ENCODE assay signal across 19 cellular contexts in genomic region chr11:70334351-70334995, GRCh38.
A peak's percentile ranks its signal among the peaks of the same experiment; 100 is the strongest.
DNase-seq lines count a peak whose midpoint lies in the region; ATAC-seq, FAIRE-seq and TF ChIP-seq lines count a peak whose summit lies in the region.
"Had no signal": no experiment of that assay in that cellular context is flagged by ENCODE, and none has a peak within 500 bp of the region (broad histone marks: within the 10 kb centered on the region; RNA-seq: fewer than 3 reads in every experiment).

No MANE protein-coding gene starts in this region.

- peaks cover 12% of the 10 kb centered on the region for H3F3A ChIP-seq in smooth muscle cell (ENCODE audit: low read depth)

- H3K23ac ChIP-seq in H1 (ENCODE audit: insufficient read length): no peak overlapping the region

- H4K91ac ChIP-seq in H1 (replicated peaks; ENCODE audit: insufficient read length, low read length): no peak overlapping the region

- no peaks in the 10 kb centered on the region for H3K79me1 ChIP-seq in H1 (ENCODE audit: low read depth, low read length)

- no peak overlapping the region for H4K8ac ChIP-seq in H1 (ENCODE audit: extremely low read depth, insufficient read depth, low read length)

- no peak for FAIRE-seq in H1 (lab: Jason Lieb, UNC)
- FAIRE-seq: D721Med, G401.6, GM12891, HepG2 had no signal

- no peak overlapping the region for H3K4ac ChIP-seq in H1 (replicated peaks; ENCODE audit: insufficient read length, low read depth, low read length)

- H4K20me1 ChIP-seq in H1 (replicated peaks in 1 of 2; ENCODE audit: control insufficient read depth in 1 of 2, insufficient read depth in 2 of 2, low read length in 2 of 2): peaks cover 2 to 11% of the 10 kb centered on the region in 2 experiments
- H4K20me1 ChIP-seq in smooth muscle cell (ENCODE audit: low read depth): peaks cover 27% of the 10 kb centered on the region

- no peak overlapping the region for H2AK5ac ChIP-seq in H1 (ENCODE audit: low read depth, low read length)

- H3K27ac ChIP-seq in angular gyrus (ENCODE audit: low read depth, low read length) (peak overlapping the region; percentile 63), H1 (ENCODE audit: low read depth, low read length) (no peak overlapping the region), smooth muscle cell (ENCODE audit: low read depth) (peak overlapping the region; percentile 80)

- WGBS in H1 (ENCODE audit: extremely low coverage in 1 of 2, insufficient coverage in 1 of 2, insufficient read length in 1 of 2, insufficient replicate concordance in 2 of 2, low coverage in 1 of 2, low lambda C conversion rate in 2 of 2, missing lambda C conversion rate in 1 of 2), 2 experiments: 90% methylated on average over 16 of the region's 16 CpGs; no CpG with 5 or more reads in 1 of the 2 experiments
- 95% methylated on average over 16 of the region's 16 CpGs for WGBS in smooth muscle cell (ENCODE audit: low lambda C conversion rate)

- H4K5ac ChIP-seq in H1 (ENCODE audit: insufficient read length, low read depth, low read length): no peak overlapping the region

- TF ChIP-seq RAD21 in H1 (IDR thresholded peaks at IDR 0.05 in 1 of 2, conservative IDR thresholded peaks at IDR 0.05 in 1 of 2; ENCODE audit: low read depth in 2 of 2, low read length in 2 of 2): no peak

- H2BK12ac ChIP-seq in H1 (ENCODE audit: low read depth, low read length): no peak overlapping the region

- H3K27me3 ChIP-seq in H1 (replicated peaks in 1 of 4; ENCODE audit: control insufficient read depth in 3 of 4, extremely low read depth in 1 of 4, insufficient read depth in 3 of 4, low read length in 3 of 4): no peaks in the 10 kb centered on the region
- no peaks in the 10 kb centered on the region for H3K27me3 ChIP-seq in smooth muscle cell (ENCODE audit: low read depth)

- H3K18ac ChIP-seq in H1 (ENCODE audit: extremely low read depth, low read length): no peak overlapping the region

- H3K4me1 ChIP-seq in H1 (replicated peaks in 1 of 4; ENCODE audit: control insufficient read depth in 3 of 4, insufficient read depth in 4 of 4, low read length in 3 of 4): no peaks in the 10 kb centered on the region
- H3K4me1 ChIP-seq in smooth muscle cell (ENCODE audit: low read depth): no peaks in the 10 kb centered on the region

- POLR2A ChIA-PET in H1 (lab: Charles Lee; ENCODE audit: partially characterized antibody): interaction anchor here (0.9 kb wide), 1 partner anchor 12 kb away, joined by 3 read pairs; no protein-coding TSS in a partner anchor

- no peak overlapping the region for H2BK120ac ChIP-seq in H1 (replicated peaks; ENCODE audit: low read depth, low read length)

- CTCF ChIA-PET in H1 (lab: Charles Lee; ENCODE audit: partially characterized antibody): no interaction called here

- H3K79me2 ChIP-seq in H1 (ENCODE audit: control insufficient read depth in 1 of 2, insufficient read depth in 2 of 2, low read length in 2 of 2) (no peaks in the 10 kb centered on the region), smooth muscle cell (ENCODE audit: low read depth) (no peaks in the 10 kb centered on the region)

- TF ChIP-seq EP300 in H1 (IDR thresholded peaks at IDR 0.05; ENCODE audit: borderline replicate concordance in 1 of 2, low read depth in 2 of 2, low read length in 2 of 2): no peak

- ATAC-seq in left ventricle myocardium superior: no peak
- ATAC-seq: HepG2 had no signal

- no peak for TF ChIP-seq POLR2A in H1 (IDR thresholded peaks at IDR 0.05; ENCODE audit: control extremely low read depth in 1 of 2, low read depth in 2 of 2, low read length in 2 of 2)

- H3K9ac ChIP-seq in H1 (replicated peaks in 1 of 4; ENCODE audit: extremely low read depth in 1 of 4, low read depth in 3 of 4, low read length in 3 of 4): no peak overlapping the region
- no peak overlapping the region for H3K9ac ChIP-seq in smooth muscle cell (ENCODE audit: low read depth)

- no peaks in the 10 kb centered on the region for H3K9me3 ChIP-seq in H1 (ENCODE audit: insufficient read depth in 2 of 2, low read depth in 1 of 2, low read length in 1 of 2)
- no peaks in the 10 kb centered on the region for H3K9me3 ChIP-seq in smooth muscle cell (replicated peaks; ENCODE audit: low read depth)

- H2AFZ ChIP-seq in H1 (ENCODE audit: low read length) (no peak overlapping the region), smooth muscle cell (ENCODE audit: low read depth) (no peak overlapping the region)

- 0 out of 2 replicates have a peak overlapping the region, but pooled peaks have one; percentile 27 for H2BK5ac ChIP-seq in H1 (ENCODE audit: low read depth, low read length)

- no peak overlapping the region for H2BK20ac ChIP-seq in H1 (ENCODE audit: low read length)

- no peaks in the 10 kb centered on the region for H3K23me2 ChIP-seq in H1 (ENCODE audit: low read depth, low read length)

- no peak overlapping the region for H3K4me3 ChIP-seq in H1 (ENCODE audit: extremely low read depth in 1 of 4, insufficient read depth in 2 of 4, low read depth in 3 of 4, low read length in 4 of 4)
- no peak overlapping the region for H3K4me3 ChIP-seq in smooth muscle cell

- no peak overlapping the region for H3K14ac ChIP-seq in H1 (ENCODE audit: insufficient read length)

- TF ChIP-seq CTCF in H1 (IDR thresholded peaks at IDR 0.05; ENCODE audit: control extremely low read depth in 1 of 3, insufficient read depth in 1 of 3, low read depth in 1 of 3, low read length in 3 of 3) (no peak), smooth muscle cell (IDR thresholded peaks at IDR 0.05; ENCODE audit: borderline replicate concordance, insufficient read depth, poor library complexity, severe bottlenecking) (no peak)

- H3K36me3 ChIP-seq in H1 (ENCODE audit: control insufficient read depth in 2 of 4, insufficient read depth in 4 of 4, low read length in 3 of 4): peaks cover 34 to 90% (median 78%) of the 10 kb centered on the region in 4 experiments
- peaks cover 20% of the 10 kb centered on the region for H3K36me3 ChIP-seq in smooth muscle cell (ENCODE audit: low read depth)

- intact Hi-C loops in left ventricle myocardium superior (cut with micrococcal nuclease): no loop called here

- no peak overlapping the region for H3K56ac ChIP-seq in H1 (replicated peaks; ENCODE audit: insufficient read length, low read depth, low read length)

- H2BK15ac ChIP-seq in H1 (ENCODE audit: low read length): no peak overlapping the region

- DNase-seq in COLO829 (ENCODE audit: low spot score) (peak; percentile 58), H1 (ENCODE audit: low read depth in 1 of 2, low spot score in 2 of 2) (no peak), smooth muscle cell (lab: John Stamatoyannopoulos, UW; ENCODE audit: unreplicated experiment) (no peak), NK-92 (lab: John Stamatoyannopoulos, UW; ENCODE audit: unreplicated experiment) (no peak), NCI-H187 treated with DMSO at 0.1 percent for 48 hours (lab: John Stamatoyannopoulos, UW) (no peak), left ventricle myocardium superior (no peak)
- DNase-seq: CD4-positive, alpha-beta memory T cell; COR-L47; DMS153; DMS79 treated with DMSO at 0.1 percent for 48 hours; EL; GOT3; HCEC 1CT; HFFc6 had no signal

- no peak overlapping the region for H3K4me2 ChIP-seq in H1 (ENCODE audit: insufficient read depth in 1 of 2, low read depth in 2 of 2, low read length in 2 of 2)
- H3K4me2 ChIP-seq in smooth muscle cell: no peak overlapping the region

TF ChIP-seq in H1, 55 proteins besides CTCF, POLR2A, EP300 and RAD21 (continues in another document):
- no peak for TF ChIP-seq BCL11A (IDR thresholded peaks at IDR 0.05; ENCODE audit: low read depth in 2 of 2, low read length in 2 of 2)
- TF ChIP-seq TBP (IDR thresholded peaks at IDR 0.05; ENCODE audit: low read depth, low read length): no peak
- TF ChIP-seq SUZ12 (IDR thresholded peaks at IDR 0.05; ENCODE audit: low read length): no peak
- TF ChIP-seq RXRA (IDR thresholded peaks at IDR 0.05; ENCODE audit: insufficient read depth, low read depth, low read length): no peak
- no peak for TF ChIP-seq SP2 (IDR thresholded peaks at IDR 0.05; ENCODE audit: low read length)
- TF ChIP-seq RNF2 (IDR thresholded peaks at IDR 0.05; ENCODE audit: borderline replicate concordance, low read depth, low read length, missing control alignments, poor library complexity, severe bottlenecking): no peak
